8 cellular contexts compared by ENCODE assay signal in genomic region chr2:170235860-170236638, GRCh38. TPM values are rescaled to one million over a fixed set of nuclear protein-coding genes. Genes with fewer than 3 reads are reported as not detected.
DNase-seq lines count a peak whose midpoint lies in the region; ATAC-seq and TF ChIP-seq lines count a peak whose summit lies in the region.

No MANE protein-coding gene starts in this region.

- H3K4me3 Mint-ChIP-seq in stimulated activated effector memory CD8-positive, alpha-beta T cell treated with anti-CD3 and anti-CD28 coated beads, Interleukin-12 subunit alpha, Interleukin-12 subunit beta, amount 100 ng/mL, for 72 hours: no peak overlapping the region
- H3K4me3 Mint-ChIP-seq in CD8-positive, alpha-beta T cell: no peak overlapping the region

- POLR2A ChIA-PET in CD8-positive, alpha-beta T cell (lab: Charles Lee): no interaction called here

- no peak overlapping the region for H3K27ac Mint-ChIP-seq in stimulated activated effector memory CD8-positive, alpha-beta T cell treated with anti-CD3 and anti-CD28 coated beads, Interleukin-12 subunit alpha, Interleukin-12 subunit beta, amount 100 ng/mL, for 72 hours
- H3K27ac Mint-ChIP-seq in CD8-positive, alpha-beta T cell: no peak overlapping the region

- TF ChIP-seq CTCF in AG09309 (IDR thresholded peaks at IDR 0.05; ENCODE audit: control insufficient read depth, insufficient read depth, low read depth, low read length, missing control alignments): peak; percentile 40
- peak; percentile 56 for TF ChIP-seq CTCF in GM12865 (IDR thresholded peaks at IDR 0.05; ENCODE audit: insufficient read depth, low read depth, low read length, missing control alignments)
- TF ChIP-seq CTCF in CD8-positive, alpha-beta T cell (IDR thresholded peaks at IDR 0.05): no peak

- no peaks in the 10 kb centered on the region for H3K9me3 Mint-ChIP-seq in stimulated activated effector memory CD8-positive, alpha-beta T cell treated with anti-CD3 and anti-CD28 coated beads, Interleukin-12 subunit alpha, Interleukin-12 subunit beta, amount 100 ng/mL, for 72 hours
- H3K9me3 Mint-ChIP-seq in CD8-positive, alpha-beta T cell: no peaks in the 10 kb centered on the region

- H3K4me1 ChIP-seq in CD8-positive, alpha-beta T cell (ENCODE audit: insufficient read depth, low read length): no peaks in the 10 kb centered on the region

- H3K4me3 ChIP-seq in AG09309 (ENCODE audit: control insufficient read depth, low read depth, low read length) (no peak overlapping the region), GM12865 (ENCODE audit: low read depth, low read length) (no peak overlapping the region)
- no peak overlapping the region for H3K4me3 ChIP-seq in CD8-positive, alpha-beta T cell (ENCODE audit: low read depth, low read length)

- CTCF ChIA-PET in CD8-positive, alpha-beta T cell (lab: Charles Lee): interaction anchor here (0.6 to 1.0 kb wide), 3 partner anchors 19 to 641 kb away, joined by 3 read pairs; no protein-coding TSS in a partner anchor

- H3K9me3 ChIP-seq in CD8-positive, alpha-beta T cell (ENCODE audit: low read length): no peaks in the 10 kb centered on the region

- H3K27me3 ChIP-seq in CD8-positive, alpha-beta T cell (ENCODE audit: insufficient read depth, low read length): no peaks in the 10 kb centered on the region

- H3K4me1 Mint-ChIP-seq in stimulated activated effector memory CD8-positive, alpha-beta T cell treated with anti-CD3 and anti-CD28 coated beads, Interleukin-12 subunit alpha, Interleukin-12 subunit beta, amount 100 ng/mL, for 72 hours: no peaks in the 10 kb centered on the region
- no peaks in the 10 kb centered on the region for H3K4me1 Mint-ChIP-seq in CD8-positive, alpha-beta T cell (ENCODE audit: low read depth)

- H3K27ac ChIP-seq in CD8-positive, alpha-beta T cell (ENCODE audit: low read depth, low read length): no peak overlapping the region

- intact Hi-C loops in CD8-positive, alpha-beta T cell (cut with DNase I, micrococcal nuclease): loop anchor here (5.0 kb wide), 2 partner anchors 576 to 636 kb away; no protein-coding TSS in a partner anchor

- no peaks in the 10 kb centered on the region for H3K36me3 ChIP-seq in CD8-positive, alpha-beta T cell (ENCODE audit: insufficient read depth, low read length)

- DNase-seq in AG09309 (ENCODE audit: low read depth) (no peak), GM12865 (ENCODE audit: low read depth) (peak; percentile 55), NCI-H146 treated with DMSO at 0.1 percent for 48 hours (lab: John Stamatoyannopoulos, UW; ENCODE audit: unreplicated experiment) (peak; percentile 75), T1000 (lab: John Stamatoyannopoulos, UW) (peak; percentile 31), glomerular endothelial cell (ENCODE audit: extremely low read depth, low read depth, low spot score) (peak; percentile 60)
- DNase-seq in stimulated activated effector memory CD8-positive, alpha-beta T cell treated with anti-CD3 and anti-CD28 coated beads, Interleukin-12 subunit alpha, Interleukin-12 subunit beta, amount 100 ng/mL, for 72 hours (ENCODE audit: low spot score in 2 of 2): no peak
- no peak for DNase-seq in CD8-positive, alpha-beta T cell

- peaks cover 18% of the 10 kb centered on the region for H3K27me3 Mint-ChIP-seq in CD8-positive, alpha-beta T cell (ENCODE audit: low read depth)

- ATAC-seq in stimulated activated effector memory CD8-positive, alpha-beta T cell treated with anti-CD3 and anti-CD28 coated beads, Interleukin-12 subunit alpha, Interleukin-12 subunit beta, amount 100 ng/mL, for 72 hours: peak; percentile 37
- ATAC-seq in GM18867 (IDR thresholded peaks at IDR 0.05; ENCODE audit: unreplicated experiment): no peak
- ATAC-seq in CD8-positive, alpha-beta T cell: no peak

- no peaks in the 10 kb centered on the region for H3K36me3 Mint-ChIP-seq in stimulated activated effector memory CD8-positive, alpha-beta T cell treated with anti-CD3 and anti-CD28 coated beads, Interleukin-12 subunit alpha, Interleukin-12 subunit beta, amount 100 ng/mL, for 72 hours
- H3K36me3 Mint-ChIP-seq in CD8-positive, alpha-beta T cell: no peaks in the 10 kb centered on the region

RNA-seq across cellular contexts. Expression of gene MYO3B, which starts 58.1 kb away (rescaled TPM):
- total RNA-seq in glomerular endothelial cell: not detected in 2 replicates
- not detected for total RNA-seq in CD8-positive, alpha-beta T cell

Comparison
In these comparisons a context has a peak if more than half of its experiments do, and no peak if none do; other contexts are left out.
1. DNase-seq: peak in GM12865 (single experiment), NCI-H146 treated with DMSO at 0.1 percent for 48 hours (single experiment), T1000 (single experiment) and glomerular endothelial cell (single experiment); none in AG09309 (single experiment), stimulated activated effector memory CD8-positive, alpha-beta T cell treated with anti-CD3 and anti-CD28 coated beads, Interleukin-12 subunit alpha, Interleukin-12 subunit beta, amount 100 ng/mL, for 72 hours (0 of 2) and CD8-positive, alpha-beta T cell (0 of 7).